ENCODE assay signal across 20 cellular contexts in the genomic region with DNA sequence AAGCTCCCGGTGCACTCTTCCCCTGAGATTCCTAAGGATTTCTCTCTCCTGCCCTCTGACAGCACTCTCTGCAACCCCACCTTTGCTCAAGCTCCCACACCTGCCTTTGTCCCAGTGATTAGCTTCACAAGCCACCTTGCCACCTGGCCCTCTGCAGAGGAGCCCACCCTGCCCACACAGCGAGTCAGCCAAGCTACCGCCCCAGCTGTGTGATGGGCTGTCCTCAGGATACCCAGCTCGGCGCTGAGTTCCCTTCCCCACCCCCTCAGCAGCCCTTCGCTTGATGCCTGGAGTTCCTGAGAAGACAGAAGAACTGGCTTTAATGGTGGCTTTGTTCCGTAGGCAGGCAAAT.
DNase-seq lines count a peak whose midpoint lies in the region; ATAC-seq and TF ChIP-seq lines count a peak whose summit lies in the region.
"Had no signal": no experiment of that assay in that cellular context is flagged by ENCODE, and none has a peak within 500 bp of the region (broad histone marks: within the 10 kb centered on the region; RNA-seq: fewer than 3 reads in every experiment).

No MANE protein-coding gene starts in this region.

- H4K91ac ChIP-seq in H9 (ENCODE audit: insufficient read length, low read depth, low read length): no peak overlapping the region

- no peak overlapping the region for H4K5ac ChIP-seq in H9 (ENCODE audit: insufficient read length, low read depth, low read length)

- H3K79me2 ChIP-seq in H9 (ENCODE audit: insufficient read depth, low read length) (no peaks in the 10 kb centered on the region), neural progenitor cell (ENCODE audit: low read depth) (no peaks in the 10 kb centered on the region)

- no peak overlapping the region for H2BK12ac ChIP-seq in H9 (ENCODE audit: insufficient read length, low read depth, low read length)

- peaks cover 0 to 1% (median 0%) of the 10 kb centered on the region in 3 experiments; a peak in 1 of 7 replicates for H3K36me3 Mint-ChIP-seq in H9 (ENCODE audit: insufficient read depth in 1 of 3, low read depth in 3 of 3)
- H3K36me3 Mint-ChIP-seq in neural progenitor cell: no peaks in the 10 kb centered on the region
- no peaks in the 10 kb centered on the region for H3K36me3 Mint-ChIP-seq in Caco-2 (ENCODE audit: insufficient read depth, unreplicated experiment)
- H3K36me3 Mint-ChIP-seq: CD8-positive, alpha-beta memory T cell; T-cell had no signal

- H3K9me3 ChIP-seq in H9 (ENCODE audit: control insufficient read depth, low read depth, low read length): no peaks in the 10 kb centered on the region
- H3K9me3 ChIP-seq in neural progenitor cell (ENCODE audit: low read depth): no peaks in the 10 kb centered on the region
- 0 out of 2 replicates have a peak, but pooled peaks cover 3% of the 10 kb centered on the region for H3K9me3 ChIP-seq in Caco-2
- H3K9me3 ChIP-seq: BLaER1 treated with 17β-estradiol and CSF1 and Interleukin-3, amounts not matched to agents 10 nM and 100 nM; MG63; SK-N-SH had no signal

- no peaks in the 10 kb centered on the region; the same call in 1 of the 2 replicates for H3K4me1 ChIP-seq in H9 (ENCODE audit: insufficient read depth, low read length)
- peaks cover 18% of the 10 kb centered on the region for H3K4me1 ChIP-seq in neural progenitor cell
- H3K4me1 ChIP-seq in Caco-2: 0 out of 2 replicates have a peak, but pooled peaks cover 4% of the 10 kb centered on the region

- POLR2A ChIA-PET in Caco-2 (lab: Charles Lee): no interaction called here

- H3K56ac ChIP-seq in H9 (ENCODE audit: insufficient read length, low read depth, low read length): no peak overlapping the region

- no peaks in the 10 kb centered on the region; a peak in 2 of 5 replicates for H3K9me3 Mint-ChIP-seq in H9
- no peaks in the 10 kb centered on the region for H3K9me3 Mint-ChIP-seq in neural progenitor cell
- no peaks in the 10 kb centered on the region for H3K9me3 Mint-ChIP-seq in Caco-2 (ENCODE audit: unreplicated experiment)

- no CpG with 5 or more reads among the region's 7 CpGs for WGBS in H9 (ENCODE audit: extremely low coverage, insufficient read length, low lambda C conversion rate)

- H3K23ac ChIP-seq in H9 (ENCODE audit: insufficient read length, low read depth, low read length): no peak overlapping the region

- no peaks in the 10 kb centered on the region for H3K36me3 ChIP-seq in neural progenitor cell
- H3K36me3 ChIP-seq in Caco-2 (ENCODE audit: control insufficient read depth, insufficient read depth, low read length): no peaks in the 10 kb centered on the region
- H3K36me3 ChIP-seq: BLaER1 treated with 17β-estradiol and CSF1 and Interleukin-3, amounts not matched to agents 10 nM and 100 nM; MG63 had no signal

- no peaks in the 10 kb centered on the region for H3K79me1 ChIP-seq in H9 (ENCODE audit: insufficient read depth, low read depth, low read length, poor library complexity, severe bottlenecking)

- no peak overlapping the region for H2BK5ac ChIP-seq in H9 (ENCODE audit: insufficient read length, low read length)

- in situ Hi-C loops in G401 (cut with HindIII; ENCODE audit: low sequenced_read_pairs): no loop called here

- no peak overlapping the region for H2BK15ac ChIP-seq in H9 (ENCODE audit: low read depth, low read length)

- ATAC-seq in Right ventricle myocardium inferior: no peak
- ATAC-seq: HCT116, T-cell had no signal

- no peak overlapping the region for H2BK120ac ChIP-seq in H9 (ENCODE audit: low read depth, low read length, poor library complexity, severe bottlenecking)

- H3K4ac ChIP-seq in H9 (ENCODE audit: low read depth, low read length): no peak overlapping the region

- no peak overlapping the region for H3K18ac ChIP-seq in H9 (ENCODE audit: insufficient read length, low read depth, low read length)

- no peak overlapping the region for H4K8ac ChIP-seq in H9 (replicated peaks; ENCODE audit: insufficient read length, low read depth, low read length)

- no peak overlapping the region for H2AFZ ChIP-seq in H9 (ENCODE audit: low read length)
- no peak overlapping the region for H2AFZ ChIP-seq in neural progenitor cell (replicated peaks)

- H3F3A ChIP-seq in neural progenitor cell (ENCODE audit: low read depth): no peaks in the 10 kb centered on the region

- CTCF ChIA-PET in Caco-2 (lab: Charles Lee): interaction anchor here (1.0 kb wide), 1 partner anchor 254 kb away, joined by 5 read pairs; no protein-coding TSS in a partner anchor

- H3K27me3 ChIP-seq in H9 (ENCODE audit: insufficient read depth, low read length) (no peaks in the 10 kb centered on the region), neural progenitor cell (no peaks in the 10 kb centered on the region), Caco-2 (replicated peaks; ENCODE audit: control insufficient read depth, insufficient read depth, low read length) (no peaks in the 10 kb centered on the region)
- H3K27me3 ChIP-seq: BLaER1 treated with 17β-estradiol and CSF1 and Interleukin-3, amounts not matched to agents 10 nM and 100 nM; MG63 had no signal

- H3T11ph ChIP-seq in H9 (ENCODE audit: low read length): no peak overlapping the region

- H3K9ac ChIP-seq in H9 (ENCODE audit: extremely low read depth, insufficient read length, low read length) (no peak overlapping the region), neural progenitor cell (no peak overlapping the region)
- H3K9ac ChIP-seq: BLaER1 treated with 17β-estradiol and CSF1 and Interleukin-3, amounts not matched to agents 10 nM and 100 nM; SK-N-SH had no signal

- no peak overlapping the region for H3K27ac ChIP-seq in H9 (ENCODE audit: insufficient read length, low read depth, low read length)
- no peak overlapping the region for H3K27ac ChIP-seq in neural progenitor cell
- H3K27ac ChIP-seq: BLaER1 treated with 17β-estradiol and CSF1 and Interleukin-3, amounts not matched to agents 10 nM and 100 nM had no signal

- TF ChIP-seq CTCF in H9 (conservative IDR thresholded peaks at IDR 0.05) (no peak), neural progenitor cell (IDR thresholded peaks at IDR 0.05) (no peak), Caco-2 (IDR thresholded peaks at IDR 0.05; ENCODE audit: insufficient read depth in 1 of 2, low read depth in 1 of 2, low read length in 1 of 2, severe bottlenecking in 1 of 2, unreplicated experiment in 1 of 2) (no peak)

- H2BK20ac ChIP-seq in H9 (ENCODE audit: low read depth, low read length, poor library complexity, severe bottlenecking): no peak overlapping the region

- no peak overlapping the region for H2AK5ac ChIP-seq in H9 (ENCODE audit: insufficient read length, low read length)

- H3K4me2 ChIP-seq in H9 (ENCODE audit: insufficient read depth, insufficient read length, low read length): no peak overlapping the region
- no peak overlapping the region for H3K4me2 ChIP-seq in neural progenitor cell
- H3K4me2 ChIP-seq: BLaER1 treated with 17β-estradiol and CSF1 and Interleukin-3, amounts not matched to agents 10 nM and 100 nM; SK-N-SH had no signal

- H3K4me3 ChIP-seq in neural progenitor cell: no peak overlapping the region
- no peak overlapping the region for H3K4me3 ChIP-seq in Caco-2 (ENCODE audit: low read depth, low read length)
- H3K4me3 ChIP-seq: BLaER1 treated with 17β-estradiol and CSF1 and Interleukin-3, amounts not matched to agents 10 nM and 100 nM; MG63 had no signal

- H3K4me3 Mint-ChIP-seq in H9: no peak overlapping the region; a peak in 1 of 5 replicates
- H3K4me3 Mint-ChIP-seq in neural progenitor cell: no peak overlapping the region
- no peak overlapping the region for H3K4me3 Mint-ChIP-seq in Caco-2 (ENCODE audit: unreplicated experiment)
- H3K4me3 Mint-ChIP-seq: CD8-positive, alpha-beta memory T cell; T-cell had no signal

- H3K14ac ChIP-seq in H9 (ENCODE audit: insufficient read depth, low read length): no peak overlapping the region

- H4K20me1 ChIP-seq in H9 (ENCODE audit: control insufficient read depth, insufficient read depth, insufficient read length) (no peaks in the 10 kb centered on the region), neural progenitor cell (ENCODE audit: low read depth) (no peaks in the 10 kb centered on the region)
- H4K20me1 ChIP-seq: BLaER1 treated with 17β-estradiol and CSF1 and Interleukin-3, amounts not matched to agents 10 nM and 100 nM had no signal

- no peaks in the 10 kb centered on the region for H3K23me2 ChIP-seq in H9 (ENCODE audit: insufficient read length, low read depth, low read length, poor library complexity, severe bottlenecking)

- intact Hi-C loops in Right ventricle myocardium inferior (cut with DNase I): no loop called here
- intact Hi-C loops in Caco-2 (cut with micrococcal nuclease; ENCODE audit: unreplicated experiment): no loop called here

- peak; percentile 47 for DNase-seq in DMS 273 treated with DMSO at 0.1 percent for 48 hours (lab: John Stamatoyannopoulos, UW)
- peak; percentile 54 for DNase-seq in H9
- peak; percentile 21 for DNase-seq in cerebellar cortex (ENCODE audit: low spot score)
- DNase-seq in neural progenitor cell (ENCODE audit: low spot score): peak; percentile 35
- no peak for DNase-seq in Right ventricle myocardium inferior (ENCODE audit: missing footprints)
- no peak for DNase-seq in G401 (ENCODE audit: low spot score)
- DNase-seq in NCI-H1417 (lab: John Stamatoyannopoulos, UW): no peak
- DNase-seq in Caco-2: no peak
- DNase-seq: CD8-positive, alpha-beta memory T cell; DND-41; Kasumi-1; MG63; NCI-H1048; NCI-H446; NCI-H748 treated with DMSO at 0.1 percent for 48 hours; SHP77 treated with DMSO at 0.1 percent for 48 hours; SK-N-SH; T-cell had no signal

- BruUV-seq in Caco-2 (replicated peaks; lab: Mats Ljungman, UMichigan): no TSS peak

- H3K27me3 Mint-ChIP-seq in H9 (ENCODE audit: low read depth) (peaks cover 18% of the 10 kb centered on the region), neural progenitor cell (ENCODE audit: insufficient read depth, low read depth) (peaks cover 12% of the 10 kb centered on the region), Caco-2 (ENCODE audit: insufficient read depth, unreplicated experiment) (peaks cover 3% of the 10 kb centered on the region)
- H3K27me3 Mint-ChIP-seq: CD8-positive, alpha-beta memory T cell had no signal

- H3K4me1 Mint-ChIP-seq in H9 (peaks cover 24 to 26% of the 10 kb centered on the region in 2 experiments), neural progenitor cell (peaks cover 34% of the 10 kb centered on the region), Caco-2 (ENCODE audit: low read depth, unreplicated experiment) (no peaks in the 10 kb centered on the region)
- H3K4me1 Mint-ChIP-seq: CD8-positive, alpha-beta memory T cell; T-cell had no signal

- H3K27ac Mint-ChIP-seq in H9 (peak overlapping the region in 1 of 3 experiments; percentile 46; a peak in 1 of 7 replicates), neural progenitor cell (no peak overlapping the region), Caco-2 (ENCODE audit: unreplicated experiment) (no peak overlapping the region)
- H3K27ac Mint-ChIP-seq: T-cell had no signal

Comparison
In these comparisons a context has a peak if more than half of its experiments do, and no peak if none do; other contexts are left out.
1. DNase-seq: peak in DMS 273 treated with DMSO at 0.1 percent for 48 hours (single experiment), H9 (single experiment), cerebellar cortex (single experiment) and neural progenitor cell (single experiment); none in Right ventricle myocardium inferior (single experiment), G401 (single experiment), NCI-H1417 (0 of 3) and Caco-2 (0 of 2).